ENCODE assay signal across 1 cellular context in the genomic region with DNA sequence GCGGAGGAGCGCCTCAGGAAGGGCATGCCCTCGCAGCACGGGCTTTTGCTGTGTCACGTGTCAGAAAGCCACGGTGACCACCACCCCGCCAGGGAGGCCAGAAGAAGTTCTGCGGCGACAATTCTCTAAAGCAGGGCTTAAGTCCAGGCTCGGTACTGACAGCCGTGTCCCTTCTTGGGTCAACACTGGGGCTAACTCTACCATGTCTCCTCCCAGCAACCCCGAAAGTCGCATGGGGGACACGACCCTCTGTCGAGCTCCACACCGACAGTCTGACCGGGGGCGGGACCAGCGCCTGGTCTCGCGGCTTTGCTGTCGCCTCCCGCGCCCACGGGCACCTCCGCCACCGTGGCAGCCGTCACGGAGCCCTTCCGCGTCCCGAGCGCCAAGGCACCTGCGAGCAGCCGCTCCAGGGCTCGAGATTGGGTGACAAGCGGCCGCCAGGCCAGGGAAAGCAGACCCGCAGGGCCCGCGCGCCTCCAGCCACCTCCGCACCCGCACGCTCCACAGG.
TF ChIP-seq lines count a peak whose summit lies in the region.

No MANE protein-coding gene starts in this region.

TF ChIP-seq in GM12878, 131 proteins besides CTCF, POLR2A, EP300 and RAD21 (continued from another document):
- TF ChIP-seq GATAD2B (conservative IDR thresholded peaks at IDR 0.05; ENCODE audit: low read depth): peak; percentile 53; the same call in 1 of the 2 replicates
- no peak for TF ChIP-seq MYB (IDR thresholded peaks at IDR 0.05; ENCODE audit: borderline replicate concordance, low read depth, low read length)
- no peak for TF ChIP-seq MTA2 (IDR thresholded peaks at IDR 0.05; ENCODE audit: low read depth)
- peak; percentile 75 to 90 for TF ChIP-seq BHLHE40 (IDR thresholded peaks at IDR 0.05; ENCODE audit: borderline replicate concordance in 1 of 2, low read depth in 2 of 2, low read length in 1 of 2)
- TF ChIP-seq PAX5 (IDR thresholded peaks at IDR 0.05; ENCODE audit: borderline replicate concordance, low read depth, low read length): no peak
- no peak for TF ChIP-seq TAF1 (IDR thresholded peaks at IDR 0.05; ENCODE audit: borderline replicate concordance, low read depth, low read length)
- 0 out of 2 replicates have a peak, but pooled peaks have one; percentile 40 for TF ChIP-seq CHD2 (IDR thresholded peaks at IDR 0.05; ENCODE audit: borderline replicate concordance, low read depth, low read length)
- TF ChIP-seq TBL1XR1 (IDR thresholded peaks at IDR 0.05; ENCODE audit: low read depth, low read length): 0 out of 2 replicates have a peak, but pooled peaks have one; percentile 7
- 0 out of 2 replicates have a peak, but pooled peaks have one; percentile 23 for TF ChIP-seq CHD1 (IDR thresholded peaks at IDR 0.05; ENCODE audit: low read depth, low read length)
- TF ChIP-seq, protein P1, sequence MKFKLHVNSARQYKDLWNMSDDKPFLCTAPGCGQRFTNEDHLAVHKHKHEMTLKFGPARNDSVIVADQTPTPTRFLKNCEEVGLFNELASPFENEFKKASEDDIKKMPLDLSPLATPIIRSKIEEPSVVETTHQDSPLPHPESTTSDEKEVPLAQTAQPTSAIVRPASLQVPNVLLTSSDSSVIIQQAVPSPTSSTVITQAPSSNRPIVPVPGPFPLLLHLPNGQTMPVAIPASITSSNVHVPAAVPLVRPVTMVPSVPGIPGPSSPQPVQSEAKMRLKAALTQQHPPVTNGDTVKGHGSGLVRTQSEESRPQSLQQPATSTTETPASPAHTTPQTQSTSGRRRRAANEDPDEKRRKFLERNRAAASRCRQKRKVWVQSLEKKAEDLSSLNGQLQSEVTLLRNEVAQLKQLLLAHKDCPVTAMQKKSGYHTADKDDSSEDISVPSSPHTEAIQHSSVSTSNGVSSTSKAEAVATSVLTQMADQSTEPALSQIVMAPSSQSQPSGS (IDR thresholded peaks at IDR 0.05; ENCODE audit: low read length): no peak
- peak; percentile 76 for TF ChIP-seq RAD51 (IDR thresholded peaks at IDR 0.05)
- no peak; the same call in 1 of the 2 replicates for TF ChIP-seq USF2 (IDR thresholded peaks at IDR 0.05; ENCODE audit: borderline replicate concordance, low read depth, low read length)
- TF ChIP-seq BACH1 (IDR thresholded peaks at IDR 0.05; ENCODE audit: borderline replicate concordance): peak; percentile 33; the same call in 1 of the 2 replicates
- TF ChIP-seq IKZF1 (conservative IDR thresholded peaks at IDR 0.05): no peak
- peak; percentile 73 for TF ChIP-seq USF1 (IDR thresholded peaks at IDR 0.05; ENCODE audit: borderline replicate concordance, extremely low read length, insufficient read depth, low read depth, low read length)
- no peak for TF ChIP-seq STAT3 (IDR thresholded peaks at IDR 0.05; ENCODE audit: low read depth, low read length)
- no peak for TF ChIP-seq EED (IDR thresholded peaks at IDR 0.05; ENCODE audit: low read depth)
- TF ChIP-seq, protein P2, sequence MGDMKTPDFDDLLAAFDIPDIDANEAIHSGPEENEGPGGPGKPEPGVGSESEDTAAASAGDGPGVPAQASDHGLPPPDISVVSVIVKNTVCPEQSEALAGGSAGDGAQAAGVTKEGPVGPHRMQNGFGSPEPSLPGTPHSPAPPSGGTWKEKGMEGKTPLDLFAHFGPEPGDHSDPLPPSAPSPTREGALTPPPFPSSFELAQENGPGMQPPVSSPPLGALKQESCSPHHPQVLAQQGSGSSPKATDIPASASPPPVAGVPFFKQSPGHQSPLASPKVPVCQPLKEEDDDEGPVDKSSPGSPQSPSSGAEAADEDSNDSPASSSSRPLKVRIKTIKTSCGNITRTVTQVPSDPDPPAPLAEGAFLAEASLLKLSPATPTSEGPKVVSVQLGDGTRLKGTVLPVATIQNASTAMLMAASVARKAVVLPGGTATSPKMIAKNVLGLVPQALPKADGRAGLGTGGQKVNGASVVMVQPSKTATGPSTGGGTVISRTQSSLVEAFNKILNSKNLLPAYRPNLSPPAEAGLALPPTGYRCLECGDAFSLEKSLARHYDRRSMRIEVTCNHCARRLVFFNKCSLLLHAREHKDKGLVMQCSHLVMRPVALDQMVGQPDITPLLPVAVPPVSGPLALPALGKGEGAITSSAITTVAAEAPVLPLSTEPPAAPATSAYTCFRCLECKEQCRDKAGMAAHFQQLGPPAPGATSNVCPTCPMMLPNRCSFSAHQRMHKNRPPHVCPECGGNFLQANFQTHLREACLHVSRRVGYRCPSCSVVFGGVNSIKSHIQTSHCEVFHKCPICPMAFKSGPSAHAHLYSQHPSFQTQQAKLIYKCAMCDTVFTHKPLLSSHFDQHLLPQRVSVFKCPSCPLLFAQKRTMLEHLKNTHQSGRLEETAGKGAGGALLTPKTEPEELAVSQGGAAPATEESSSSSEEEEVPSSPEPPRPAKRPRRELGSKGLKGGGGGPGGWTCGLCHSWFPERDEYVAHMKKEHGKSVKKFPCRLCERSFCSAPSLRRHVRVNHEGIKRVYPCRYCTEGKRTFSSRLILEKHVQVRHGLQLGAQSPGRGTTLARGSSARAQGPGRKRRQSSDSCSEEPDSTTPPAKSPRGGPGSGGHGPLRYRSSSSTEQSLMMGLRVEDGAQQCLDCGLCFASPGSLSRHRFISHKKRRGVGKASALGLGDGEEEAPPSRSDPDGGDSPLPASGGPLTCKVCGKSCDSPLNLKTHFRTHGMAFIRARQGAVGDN (IDR thresholded peaks at IDR 0.05): 0 out of 2 replicates have a peak, but pooled peaks have one; percentile 12
- no peak for TF ChIP-seq LARP7 (IDR thresholded peaks at IDR 0.05)
- TF ChIP-seq SP1 (IDR thresholded peaks at IDR 0.05; ENCODE audit: low read depth, low read length): no peak
- TF ChIP-seq DPF2 (IDR thresholded peaks at IDR 0.05): peak; percentile 70; the same call in 1 of the 2 replicates
- TF ChIP-seq PRDM15 (CRISPR knock-in tag; IDR thresholded peaks at IDR 0.05): no peak
- peak; percentile 59 for TF ChIP-seq NKRF (conservative IDR thresholded peaks at IDR 0.05)
- no peak for TF ChIP-seq SMC3 (IDR thresholded peaks at IDR 0.05; ENCODE audit: borderline replicate concordance, low read length)
- TF ChIP-seq SUPT20H (IDR thresholded peaks at IDR 0.05; ENCODE audit: borderline replicate concordance, control insufficient read depth, low read depth, low read length): no peak
